ENCODE assay signal across 1 cellular context in genomic region chr17:47225436-47225858, GRCh38.
TF ChIP-seq lines count a peak whose summit lies in the region.

No MANE protein-coding gene starts in this region.

TF ChIP-seq in HEK293, 187 proteins besides CTCF, POLR2A, EP300 and RAD21 (continued from another document):
- TF ChIP-seq ZNF362 (tag by site-specific recombination; IDR thresholded peaks at IDR 0.05): peak; percentile 87
- no peak for TF ChIP-seq ZNF529 (tag by site-specific recombination; IDR thresholded peaks at IDR 0.05; ENCODE audit: insufficient replicate concordance)
- no peak for TF ChIP-seq ZBTB20 (tag by site-specific recombination; IDR thresholded peaks at IDR 0.05)
- peak; percentile 89 for TF ChIP-seq ZNF692 (tag by site-specific recombination; IDR thresholded peaks at IDR 0.05)
- no peak for TF ChIP-seq ZNF133 (tag by site-specific recombination; IDR thresholded peaks at IDR 0.05)
- TF ChIP-seq IKZF3 (tag by site-specific recombination; IDR thresholded peaks at IDR 0.05): peak; percentile 17; the same call in 1 of the 2 replicates
- TF ChIP-seq ZNF580 (tag by site-specific recombination; IDR thresholded peaks at IDR 0.05): no peak
- peak; percentile 85; the same call in 1 of the 2 replicates for TF ChIP-seq ZFP69B (tag by site-specific recombination; IDR thresholded peaks at IDR 0.05)
- TF ChIP-seq ZBTB17 (tag by site-specific recombination; IDR thresholded peaks at IDR 0.05): peak; percentile 81
- TF ChIP-seq FEZF1 (tag by site-specific recombination; IDR thresholded peaks at IDR 0.05): peak; percentile 40; the same call in 1 of the 2 replicates
- peak; percentile 23; the same call in 1 of the 2 replicates for TF ChIP-seq PATZ1 (tag by site-specific recombination; IDR thresholded peaks at IDR 0.05)
- TF ChIP-seq ZBTB7A (tag by site-specific recombination; IDR thresholded peaks at IDR 0.05; ENCODE audit: low read depth): no peak
- no peak for TF ChIP-seq ZNF184 (tag by site-specific recombination; IDR thresholded peaks at IDR 0.05)
- no peak for TF ChIP-seq ZNF398 (tag by site-specific recombination; IDR thresholded peaks at IDR 0.05)
- TF ChIP-seq ZBTB49 (tag by site-specific recombination; IDR thresholded peaks at IDR 0.05; ENCODE audit: low read depth): no peak
- TF ChIP-seq PRDM1 (tag by site-specific recombination; IDR thresholded peaks at IDR 0.05): 0 out of 2 replicates have a peak, but pooled peaks have one; percentile 20
- 0 out of 2 replicates have a peak, but pooled peaks have one; percentile 3 for TF ChIP-seq ZNF112 (tag by site-specific recombination; IDR thresholded peaks at IDR 0.05)
- TF ChIP-seq ZNF37A (tag by site-specific recombination; IDR thresholded peaks at IDR 0.05): no peak
- TF ChIP-seq TSHZ1 (tag by site-specific recombination; IDR thresholded peaks at IDR 0.05; ENCODE audit: borderline replicate concordance): 0 out of 2 replicates have a peak, but pooled peaks have one; percentile 13
- TF ChIP-seq ZNF391 (tag by site-specific recombination; IDR thresholded peaks at IDR 0.05; ENCODE audit: borderline replicate concordance, low read depth): no peak
- TF ChIP-seq ZNF629 (tag by site-specific recombination; IDR thresholded peaks at IDR 0.05): peak; percentile 53; the same call in 1 of the 2 replicates
- no peak for TF ChIP-seq ZNF280C (tag by site-specific recombination; IDR thresholded peaks at IDR 0.05)
- no peak for TF ChIP-seq ZNF423 (tag by site-specific recombination; IDR thresholded peaks at IDR 0.05)
- TF ChIP-seq ZNF433 (tag by site-specific recombination; IDR thresholded peaks at IDR 0.05; ENCODE audit: low read depth): no peak
- TF ChIP-seq ZNF768 (tag by site-specific recombination; IDR thresholded peaks at IDR 0.05): no peak
- TF ChIP-seq ZNF175 (tag by site-specific recombination; IDR thresholded peaks at IDR 0.05): no peak
